Comparison of ENCODE assay signal across 1 cellular context in the genomic region with DNA sequence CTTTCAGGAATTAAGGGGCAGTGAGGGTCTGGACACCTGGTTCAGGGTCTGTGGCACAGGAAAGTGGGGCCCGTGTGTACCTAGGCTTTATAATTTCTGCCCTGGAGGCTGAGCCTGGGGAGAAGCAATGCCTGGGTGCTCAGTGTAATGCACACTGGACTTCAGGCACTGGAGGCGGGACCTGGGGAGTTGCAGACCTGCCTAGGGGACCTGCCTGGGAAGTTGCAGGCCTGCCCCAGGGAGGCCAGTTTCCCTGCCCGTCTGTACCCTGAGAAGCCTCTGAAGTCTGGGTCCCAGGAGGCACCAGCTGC.
TF ChIP-seq lines count a peak whose summit lies in the region.

No MANE protein-coding gene starts in this region.

TF ChIP-seq in HepG2, 621 proteins besides CTCF, POLR2A, EP300 and RAD21:
- no peak for TF ChIP-seq MED1 (CRISPR knock-in tag; IDR thresholded peaks at IDR 0.05)
- TF ChIP-seq GFI1 (CRISPR knock-in tag; IDR thresholded peaks at IDR 0.05; ENCODE audit: borderline replicate concordance): 0 out of 2 replicates have a peak, but pooled peaks have one; percentile 10
- peak; percentile 66 for TF ChIP-seq XRCC5 (optimal IDR thresholded peaks at IDR 0.05; ENCODE audit: low read length)
- peak; percentile 89 for TF ChIP-seq ZNF280B (CRISPR knock-in tag; IDR thresholded peaks at IDR 0.05; ENCODE audit: borderline replicate concordance)
- TF ChIP-seq, protein P1, sequence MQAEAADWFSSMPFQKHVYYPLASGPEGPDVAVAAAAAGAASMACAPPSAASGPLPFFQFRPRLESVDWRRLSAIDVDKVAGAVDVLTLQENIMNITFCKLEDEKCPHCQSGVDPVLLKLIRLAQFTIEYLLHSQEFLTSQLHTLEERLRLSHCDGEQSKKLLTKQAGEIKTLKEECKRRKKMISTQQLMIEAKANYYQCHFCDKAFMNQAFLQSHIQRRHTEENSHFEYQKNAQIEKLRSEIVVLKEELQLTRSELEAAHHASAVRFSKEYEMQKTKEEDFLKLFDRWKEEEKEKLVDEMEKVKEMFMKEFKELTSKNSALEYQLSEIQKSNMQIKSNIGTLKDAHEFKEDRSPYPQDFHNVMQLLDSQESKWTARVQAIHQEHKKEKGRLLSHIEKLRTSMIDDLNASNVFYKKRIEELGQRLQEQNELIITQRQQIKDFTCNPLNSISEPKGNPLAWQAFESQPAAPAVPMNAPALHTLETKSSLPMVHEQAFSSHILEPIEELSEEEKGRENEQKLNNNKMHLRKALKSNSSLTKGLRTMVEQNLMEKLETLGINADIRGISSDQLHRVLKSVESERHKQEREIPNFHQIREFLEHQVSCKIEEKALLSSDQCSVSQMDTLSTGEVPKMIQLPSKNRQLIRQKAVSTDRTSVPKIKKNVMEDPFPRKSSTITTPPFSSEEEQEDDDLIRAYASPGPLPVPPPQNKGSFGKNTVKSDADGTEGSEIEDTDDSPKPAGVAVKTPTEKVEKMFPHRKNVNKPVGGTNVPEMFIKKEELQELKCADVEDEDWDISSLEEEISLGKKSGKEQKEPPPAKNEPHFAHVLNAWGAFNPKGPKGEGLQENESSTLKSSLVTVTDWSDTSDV (CRISPR knock-in tag; IDR thresholded peaks at IDR 0.05): peak; percentile 54; the same call in 1 of the 2 replicates
- 0 out of 2 replicates have a peak, but pooled peaks have one; percentile 37 for TF ChIP-seq ZNF550 (CRISPR knock-in tag; IDR thresholded peaks at IDR 0.05; ENCODE audit: borderline replicate concordance)
- TF ChIP-seq ZNF274 (CRISPR knock-in tag; IDR thresholded peaks at IDR 0.05): no peak
- TF ChIP-seq HNF4A (CRISPR knock-in tag; IDR thresholded peaks at IDR 0.05): peak; percentile 34; the same call in 1 of the 2 replicates
- no peak for TF ChIP-seq ZBED4 (CRISPR knock-in tag; IDR thresholded peaks at IDR 0.05; ENCODE audit: borderline replicate concordance)
- TF ChIP-seq DRAP1 (CRISPR knock-in tag; IDR thresholded peaks at IDR 0.05): peak; percentile 33; the same call in 1 of the 2 replicates
- TF ChIP-seq ZNF543 (CRISPR knock-in tag; IDR thresholded peaks at IDR 0.05): peak; percentile 92; the same call in 1 of the 2 replicates
- TF ChIP-seq AGO2 (optimal IDR thresholded peaks at IDR 0.05; ENCODE audit: low read depth, low read length): peak; percentile 50
- no peak for TF ChIP-seq ETV6 (CRISPR knock-in tag; conservative IDR thresholded peaks at IDR 0.05)
- TF ChIP-seq ZNF570 (CRISPR knock-in tag; IDR thresholded peaks at IDR 0.05; ENCODE audit: borderline replicate concordance): no peak
- peak; percentile 60; the same call in 1 of the 2 replicates for TF ChIP-seq TAF1 (CRISPR knock-in tag; IDR thresholded peaks at IDR 0.05)
- TF ChIP-seq ZNF780A (CRISPR knock-in tag; IDR thresholded peaks at IDR 0.05): peak; percentile 99
- TF ChIP-seq, protein P2, sequence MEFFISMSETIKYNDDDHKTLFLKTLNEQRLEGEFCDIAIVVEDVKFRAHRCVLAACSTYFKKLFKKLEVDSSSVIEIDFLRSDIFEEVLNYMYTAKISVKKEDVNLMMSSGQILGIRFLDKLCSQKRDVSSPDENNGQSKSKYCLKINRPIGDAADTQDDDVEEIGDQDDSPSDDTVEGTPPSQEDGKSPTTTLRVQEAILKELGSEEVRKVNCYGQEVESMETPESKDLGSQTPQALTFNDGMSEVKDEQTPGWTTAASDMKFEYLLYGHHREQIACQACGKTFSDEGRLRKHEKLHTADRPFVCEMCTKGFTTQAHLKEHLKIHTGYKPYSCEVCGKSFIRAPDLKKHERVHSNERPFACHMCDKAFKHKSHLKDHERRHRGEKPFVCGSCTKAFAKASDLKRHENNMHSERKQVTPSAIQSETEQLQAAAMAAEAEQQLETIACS (CRISPR knock-in tag; IDR thresholded peaks at IDR 0.05): 0 out of 2 replicates have a peak, but pooled peaks have one; percentile 7
- no peak for TF ChIP-seq SOX5 (CRISPR knock-in tag; IDR thresholded peaks at IDR 0.05; ENCODE audit: borderline replicate concordance)
- TF ChIP-seq ZNF296 (CRISPR knock-in tag; conservative IDR thresholded peaks at IDR 0.05): no peak
- no peak for TF ChIP-seq PTBP1 (IDR thresholded peaks at IDR 0.05; ENCODE audit: low read depth, low read length, poor library complexity, severe bottlenecking)
- TF ChIP-seq BRD4 (CRISPR knock-in tag; IDR thresholded peaks at IDR 0.05): 0 out of 2 replicates have a peak, but pooled peaks have one; percentile 3
- TF ChIP-seq MAZ (IDR thresholded peaks at IDR 0.05; ENCODE audit: borderline replicate concordance, low read depth, low read length): no peak
- TF ChIP-seq MAZ (CRISPR knock-in tag; IDR thresholded peaks at IDR 0.05; ENCODE audit: low read depth): no peak
- 0 out of 2 replicates have a peak, but pooled peaks have one; percentile 54 for TF ChIP-seq MEIS1 (CRISPR knock-in tag; IDR thresholded peaks at IDR 0.05; ENCODE audit: borderline replicate concordance)
- TF ChIP-seq, protein P3, sequence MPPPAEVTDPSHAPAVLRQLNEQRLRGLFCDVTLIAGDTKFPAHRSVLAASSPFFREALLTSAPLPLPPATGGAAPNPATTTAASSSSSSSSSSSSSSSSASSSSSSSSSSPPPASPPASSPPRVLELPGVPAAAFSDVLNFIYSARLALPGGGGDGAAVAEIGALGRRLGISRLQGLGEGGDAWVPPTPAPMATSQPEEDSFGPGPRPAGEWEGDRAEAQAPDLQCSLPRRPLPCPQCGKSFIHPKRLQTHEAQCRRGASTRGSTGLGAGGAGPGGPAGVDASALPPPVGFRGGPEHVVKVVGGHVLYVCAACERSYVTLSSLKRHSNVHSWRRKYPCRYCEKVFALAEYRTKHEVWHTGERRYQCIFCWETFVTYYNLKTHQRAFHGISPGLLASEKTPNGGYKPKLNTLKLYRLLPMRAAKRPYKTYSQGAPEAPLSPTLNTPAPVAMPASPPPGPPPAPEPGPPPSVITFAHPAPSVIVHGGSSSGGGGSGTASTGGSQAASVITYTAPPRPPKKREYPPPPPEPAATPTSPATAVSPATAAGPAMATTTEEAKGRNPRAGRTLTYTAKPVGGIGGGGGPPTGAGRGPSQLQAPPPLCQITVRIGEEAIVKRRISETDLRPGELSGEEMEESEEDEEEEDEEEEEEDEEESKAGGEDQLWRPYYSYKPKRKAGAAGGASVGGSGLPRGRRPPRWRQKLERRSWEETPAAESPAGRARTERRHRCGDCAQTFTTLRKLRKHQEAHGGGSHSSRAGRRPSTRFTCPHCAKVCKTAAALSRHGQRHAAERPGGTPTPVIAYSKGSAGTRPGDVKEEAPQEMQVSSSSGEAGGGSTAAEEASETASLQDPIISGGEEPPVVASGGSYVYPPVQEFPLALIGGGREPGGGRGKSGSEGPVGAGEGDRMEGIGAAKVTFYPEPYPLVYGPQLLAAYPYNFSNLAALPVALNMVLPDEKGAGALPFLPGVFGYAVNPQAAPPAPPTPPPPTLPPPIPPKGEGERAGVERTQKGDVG (CRISPR knock-in tag; IDR thresholded peaks at IDR 0.05; ENCODE audit: borderline replicate concordance): no peak
- TF ChIP-seq ZNF263 (CRISPR knock-in tag; IDR thresholded peaks at IDR 0.05): no peak
- no peak for TF ChIP-seq ZNF354B (CRISPR knock-in tag; IDR thresholded peaks at IDR 0.05)
- 0 out of 2 replicates have a peak, but pooled peaks have one; percentile 63 for TF ChIP-seq NRL (CRISPR knock-in tag; IDR thresholded peaks at IDR 0.05; ENCODE audit: borderline replicate concordance)
- TF ChIP-seq ZFP36 (IDR thresholded peaks at IDR 0.05; ENCODE audit: borderline replicate concordance, low read depth, low read length, partially characterized antibody): peak; percentile 79
- peak; percentile 30; the same call in 1 of the 2 replicates for TF ChIP-seq ZFP90 (CRISPR knock-in tag; IDR thresholded peaks at IDR 0.05; ENCODE audit: borderline replicate concordance)
- no peak for TF ChIP-seq ZNF776 (CRISPR knock-in tag; IDR thresholded peaks at IDR 0.05)
- TF ChIP-seq ZNF709 (CRISPR knock-in tag; IDR thresholded peaks at IDR 0.05): no peak
- TF ChIP-seq HMGA1 (CRISPR knock-in tag; conservative IDR thresholded peaks at IDR 0.05): no peak
- TF ChIP-seq ZNF432 (CRISPR knock-in tag; IDR thresholded peaks at IDR 0.05; ENCODE audit: borderline replicate concordance): no peak
- peak; percentile 41; the same call in 1 of the 2 replicates for TF ChIP-seq DMAP1 (CRISPR knock-in tag; IDR thresholded peaks at IDR 0.05)
- TF ChIP-seq NFKB2 (CRISPR knock-in tag; IDR thresholded peaks at IDR 0.05; ENCODE audit: borderline replicate concordance): 0 out of 2 replicates have a peak, but pooled peaks have one; percentile 10
